Comparison of ENCODE assay signal across 16 cellular contexts in the genomic region with DNA sequence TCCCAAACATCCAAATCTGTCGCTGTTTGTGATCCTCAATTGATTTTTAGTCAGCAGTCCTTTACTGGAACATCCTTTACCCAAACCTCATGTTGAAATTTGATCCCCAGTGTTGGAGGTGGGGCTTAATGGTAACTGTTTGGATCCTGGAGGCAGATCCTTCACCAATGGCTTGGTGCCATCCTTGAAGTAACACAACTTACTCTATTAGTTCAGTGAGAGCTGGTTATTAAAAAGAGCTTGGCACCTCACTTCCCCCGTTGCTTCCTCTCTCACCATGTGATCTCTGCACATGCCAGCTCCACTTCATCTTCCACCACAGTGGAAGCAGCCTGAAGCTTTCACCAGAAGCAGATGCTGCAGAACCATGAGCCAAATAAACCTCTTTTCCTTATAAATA. TPM values are rescaled to one million over a fixed set of nuclear protein-coding genes. Genes with fewer than 3 reads are reported as not detected.
DNase-seq lines count a peak whose midpoint lies in the region; ATAC-seq and TF ChIP-seq lines count a peak whose summit lies in the region.
"Had no signal": no experiment of that assay in that cellular context is flagged by ENCODE, and none has a peak within 500 bp of the region (broad histone marks: within the 10 kb centered on the region; RNA-seq: fewer than 3 reads in every experiment).

No MANE protein-coding gene starts in this region.

- no peak overlapping the region for H3K27ac Mint-ChIP-seq in progenitor cell of endocrine pancreas
- H3K27ac Mint-ChIP-seq: CD8-positive, alpha-beta T cell; HFFc6 had no signal

- TF ChIP-seq POLR2A in NB4 (IDR thresholded peaks at IDR 0.05; ENCODE audit: extremely low read depth, insufficient read length) (no peak), thyroid gland (IDR thresholded peaks at IDR 0.05) (no peak)

- H3K27me3 ChIP-seq in thyroid gland = no peaks in the 10 kb centered on the region
- H3K27me3 ChIP-seq: BE2C, Peyer's patch had no signal

- H3K9me3 ChIP-seq in thyroid gland = no peaks in the 10 kb centered on the region
- H3K9me3 ChIP-seq: BE2C, Peyer's patch had no signal

- H3K27me3 Mint-ChIP-seq in progenitor cell of endocrine pancreas = no peaks in the 10 kb centered on the region

- peaks cover 24% of the 10 kb centered on the region for H3K4me1 Mint-ChIP-seq in progenitor cell of endocrine pancreas (ENCODE audit: low read depth)

- no peak overlapping the region for H3K4me3 ChIP-seq in NB4 (ENCODE audit: low read depth, low read length)
- no peak overlapping the region for H3K4me3 ChIP-seq in thyroid gland (replicated peaks in 1 of 3)
- H3K4me3 ChIP-seq: Peyer's patch had no signal

- ATAC-seq in left cardiac atrium (peak; percentile 10 to 55), Right ventricle myocardium inferior (no peak), esophagus mucosa (peak; percentile 19)
- ATAC-seq: CD8-positive, alpha-beta T cell had no signal

- TF ChIP-seq CTCF in NB4 (IDR thresholded peaks at IDR 0.05; ENCODE audit: low read depth, low read length) = no peak
- TF ChIP-seq CTCF in thyroid gland (IDR thresholded peaks at IDR 0.05) = no peak
- no peak for TF ChIP-seq CTCF in progenitor cell of endocrine pancreas (IDR thresholded peaks at IDR 0.05; ENCODE audit: unreplicated experiment)

- peaks cover 14% of the 10 kb centered on the region for H3K36me3 Mint-ChIP-seq in progenitor cell of endocrine pancreas (ENCODE audit: insufficient read depth)

- H3K9me3 Mint-ChIP-seq in progenitor cell of endocrine pancreas (ENCODE audit: low read depth) = peaks cover 3% of the 10 kb centered on the region
- H3K9me3 Mint-ChIP-seq: CD8-positive, alpha-beta T cell had no signal

- 58 to 70% methylated on average over 2 of the region's 2 CpGs for WGBS in thyroid gland, 2 donors

- H3K4me3 Mint-ChIP-seq in progenitor cell of endocrine pancreas (ENCODE audit: low read depth) = no peak overlapping the region
- H3K4me3 Mint-ChIP-seq: CD8-positive, alpha-beta T cell; HFFc6 had no signal

- peaks cover 0 to 7% of the 10 kb centered on the region in 2 donors for H3K36me3 ChIP-seq in thyroid gland
- H3K36me3 ChIP-seq: BE2C, Peyer's patch had no signal

- DNase-seq in left cardiac atrium (no peak), Right ventricle myocardium inferior (ENCODE audit: missing footprints) (no peak), NB4 (ENCODE audit: low read depth) (peak; percentile 31), thyroid gland (peak; percentile 5 to 11), progenitor cell of endocrine pancreas (ENCODE audit: low spot score, unreplicated experiment) (no peak), MV-4-11 (lab: John Stamatoyannopoulos, UW) (no peak)
- no peak for DNase-seq in activated T-cell treated with anti-CD3 and anti-CD28 coated beads, Interleukin-2, amount 50 U/mL, for 48 hours
- DNase-seq: BE2C; CD8-positive, alpha-beta T cell; HFFc6; NCI-H1436 treated with DMSO at 0.1 percent for 48 hours; NCI-H748 treated with DMSO at 0.1 percent for 48 hours; Peyer's patch; SHP77 treated with DMSO at 0.1 percent for 48 hours had no signal

- no peak overlapping the region for H3K27ac ChIP-seq in thyroid gland
- H3K27ac ChIP-seq: KMS-11, Peyer's patch had no signal

- intact Hi-C loops in left cardiac atrium (cut with DNase I) = no loop called here
- intact Hi-C loops in Right ventricle myocardium inferior (cut with DNase I) = no loop called here
- intact Hi-C loops in thyroid gland (cut with DNase I) = no loop called here

- H3K4me1 ChIP-seq in thyroid gland = no peaks in the 10 kb centered on the region
- H3K4me1 ChIP-seq: BE2C had no signal

RNA-seq across cellular contexts. Expression of gene DNAJB5, which starts 40.3 kb away (rescaled TPM):
- total RNA-seq in left cardiac atrium (10 to 100 TPM; 31.2 to 67.7 TPM), Right ventricle myocardium inferior (66.5 TPM), esophagus mucosa (3.4 TPM), thyroid gland (10 to 100 TPM; 11.8 to 18.7 (median 16.5) TPM), progenitor cell of endocrine pancreas (12.4 and 15.4 TPM in 2 replicates)

RNA-seq across cellular contexts. Expression of gene VCP, which starts 42.6 kb away (rescaled TPM):
- total RNA-seq in left cardiac atrium (100 to 1,000 TPM; 171 to 234 TPM), Right ventricle myocardium inferior (258 TPM), esophagus mucosa (158 TPM), thyroid gland (100 to 1,000 TPM; 150 to 260 (median 233) TPM), progenitor cell of endocrine pancreas (320 and 326 TPM in 2 replicates)

RNA-seq across cellular contexts. Expression of gene FANCG, which starts 49.9 kb away (rescaled TPM):
- total RNA-seq in left cardiac atrium (1 to 10 TPM; 3.7 to 8.2 TPM), Right ventricle myocardium inferior (4.2 TPM), esophagus mucosa (22.0 TPM), thyroid gland (10 to 100 TPM in 3 of 4 donors, 1 to 10 TPM in 1; 8.6 to 13.8 (median 11.8) TPM), progenitor cell of endocrine pancreas (64.7 and 68.7 TPM in 2 replicates)

Comparison
In these comparisons a context has a peak if more than half of its experiments do, and no peak if none do; other contexts are left out.
1. DNase-seq: peak in NB4 (single experiment) and thyroid gland (2 of 2); none in left cardiac atrium (single experiment), Right ventricle myocardium inferior (single experiment), progenitor cell of endocrine pancreas (single experiment), activated T-cell treated with anti-CD3 and anti-CD28 coated beads, Interleukin-2, amount 50 U/mL, for 48 hours (0 of 2) and MV-4-11 (single experiment).